8 cellular contexts compared by ENCODE assay signal in genomic region chr2:28397043-28397381, GRCh38. TPM values are rescaled to one million over a fixed set of nuclear protein-coding genes. Genes with fewer than 3 reads are reported as not detected.
A peak's percentile ranks its signal among the peaks of the same experiment; 100 is the strongest.
DNase-seq lines count a peak whose midpoint lies in the region; ATAC-seq and TF ChIP-seq lines count a peak whose summit lies in the region.

No MANE protein-coding gene starts in this region.

- in situ Hi-C loops in gastrocnemius medialis (cut with MboI; ENCODE audit: low sequenced_read_pairs in 4 of 4), result loop anchor here in 2 of 4 donors (5.0 to 10.0 kb wide), 2 partner anchors 232 to 690 kb away; no protein-coding TSS in a partner anchor

- H3K4me1 Mint-ChIP-seq in CD8-positive, alpha-beta T cell (ENCODE audit: low read depth), result peaks cover 22% of the 10 kb centered on the region
- H3K4me1 Mint-ChIP-seq in WTC11, result peaks cover 3% of the 10 kb centered on the region; the same call in 1 of the 2 replicates
- H3K4me1 Mint-ChIP-seq in stimulated activated effector memory CD8-positive, alpha-beta T cell treated with anti-CD3 and anti-CD28 coated beads, Interleukin-12 subunit alpha, Interleukin-12 subunit beta, amount 100 ng/mL, for 72 hours, result peaks cover 47% of the 10 kb centered on the region
- H3K4me1 Mint-ChIP-seq in activated T-helper 17 cell treated with anti-CD3 and anti-CD28 coated beads, Interleukin-2, amount 50 U/mL, for 72 hours, result peaks cover 25% of the 10 kb centered on the region

- no peaks in the 10 kb centered on the region for H3K27me3 ChIP-seq in CD8-positive, alpha-beta T cell (ENCODE audit: insufficient read depth, low read length)
- H3K27me3 ChIP-seq in gastrocnemius medialis, result no peaks in the 10 kb centered on the region

- POLR2A ChIA-PET in CD8-positive, alpha-beta T cell (lab: Charles Lee), result no interaction called here
- POLR2A ChIA-PET in WTC11 (lab: Charles Lee), result interaction anchor here (0.6 kb wide), 1 partner anchor 34 kb away, joined by 4 read pairs; no protein-coding TSS in a partner anchor

- no peaks in the 10 kb centered on the region for H3K27me3 Mint-ChIP-seq in CD8-positive, alpha-beta T cell (ENCODE audit: low read depth)
- H3K27me3 Mint-ChIP-seq in WTC11 (ENCODE audit: low read depth), result peaks cover 7% of the 10 kb centered on the region; the same call in 1 of the 2 replicates
- H3K27me3 Mint-ChIP-seq in activated T-helper 17 cell treated with anti-CD3 and anti-CD28 coated beads, Interleukin-2, amount 50 U/mL, for 72 hours, result no peaks in the 10 kb centered on the region

- intact Hi-C loops in CD8-positive, alpha-beta T cell (cut with DNase I, micrococcal nuclease), result loop anchor here (5.0 to 10.0 kb wide), 3 partner anchors 432 to 695 kb away; no protein-coding TSS in a partner anchor
- intact Hi-C loops in gastrocnemius medialis (cut with DNase I; ENCODE audit: low total_unique reads), result loop anchor here (2.0 to 10.0 kb wide), 6 partner anchors 128 to 718 kb away; partner anchors contain the start of genes CLIP4, MRPL33 and PPP1CB

- H3K27ac ChIP-seq in CD8-positive, alpha-beta T cell (ENCODE audit: low read depth, low read length), result no peak overlapping the region
- H3K27ac ChIP-seq in gastrocnemius medialis, result peak overlapping the region; percentile 98 to 100 (median 99)

- no peak for ATAC-seq in CD8-positive, alpha-beta T cell
- ATAC-seq in WTC11 (no peak), gastrocnemius medialis (no peak)
- no peak for ATAC-seq in stimulated activated effector memory CD8-positive, alpha-beta T cell treated with anti-CD3 and anti-CD28 coated beads, Interleukin-12 subunit alpha, Interleukin-12 subunit beta, amount 100 ng/mL, for 72 hours
- no peak for ATAC-seq in activated T-helper 17 cell treated with anti-CD3 and anti-CD28 coated beads, Interleukin-2, amount 50 U/mL, for 72 hours (replicated peaks)

- no peaks in the 10 kb centered on the region for H3K36me3 ChIP-seq in CD8-positive, alpha-beta T cell (ENCODE audit: insufficient read depth, low read length)
- peaks cover 0 to 28% of the 10 kb centered on the region in 2 donors for H3K36me3 ChIP-seq in gastrocnemius medialis

- H3K9me3 Mint-ChIP-seq in CD8-positive, alpha-beta T cell, result no peaks in the 10 kb centered on the region
- H3K9me3 Mint-ChIP-seq in WTC11, result no peaks in the 10 kb centered on the region
- H3K9me3 Mint-ChIP-seq in stimulated activated effector memory CD8-positive, alpha-beta T cell treated with anti-CD3 and anti-CD28 coated beads, Interleukin-12 subunit alpha, Interleukin-12 subunit beta, amount 100 ng/mL, for 72 hours, result no peaks in the 10 kb centered on the region
- H3K9me3 Mint-ChIP-seq in activated T-helper 17 cell treated with anti-CD3 and anti-CD28 coated beads, Interleukin-2, amount 50 U/mL, for 72 hours, result no peaks in the 10 kb centered on the region

- CTCF ChIA-PET in CD8-positive, alpha-beta T cell (lab: Charles Lee), result interaction anchor here (0.6 to 2.1 kb wide), 3 partner anchors 10 to 1025 kb away, joined by 3 to 7 read pairs (median 6); no protein-coding TSS in a partner anchor
- CTCF ChIA-PET in WTC11 (lab: Charles Lee), result interaction anchor here (0.6 to 1.2 kb wide), 6 partner anchors 16 to 713 kb away, joined by 3 to 6 read pairs (median 4); no protein-coding TSS in a partner anchor

- no peak overlapping the region for H3K4me3 ChIP-seq in CD8-positive, alpha-beta T cell (ENCODE audit: low read depth, low read length)
- H3K4me3 ChIP-seq in fibroblast of villous mesenchyme (ENCODE audit: low read depth, low read length), result peak overlapping the region; percentile 80
- H3K4me3 ChIP-seq in gastrocnemius medialis, result peak overlapping the region; percentile 76 to 97 (median 88)

- TF ChIP-seq CTCF in CD8-positive, alpha-beta T cell (IDR thresholded peaks at IDR 0.05), result no peak
- TF ChIP-seq CTCF in WTC11 (IDR thresholded peaks at IDR 0.05), result 0 out of 2 replicates have a peak, but pooled peaks have one; percentile 7
- TF ChIP-seq CTCF in fibroblast of villous mesenchyme (IDR thresholded peaks at IDR 0.05; ENCODE audit: insufficient read depth, low read depth, low read length), result no peak
- peak in 1 of 5 experiments; percentile 14 for TF ChIP-seq CTCF in gastrocnemius medialis (IDR thresholded peaks at IDR 0.05 in 4 of 5, conservative IDR thresholded peaks at IDR 0.05 in 1 of 5)

- no peak for TF ChIP-seq POLR2A in gastrocnemius medialis (IDR thresholded peaks at IDR 0.05)

- no peaks in the 10 kb centered on the region for H3K9me3 ChIP-seq in CD8-positive, alpha-beta T cell (ENCODE audit: low read length)
- no peaks in the 10 kb centered on the region for H3K9me3 ChIP-seq in gastrocnemius medialis

- peak overlapping the region; percentile 22 for H3K4me3 Mint-ChIP-seq in CD8-positive, alpha-beta T cell
- no peak overlapping the region for H3K4me3 Mint-ChIP-seq in WTC11
- H3K4me3 Mint-ChIP-seq in stimulated activated effector memory CD8-positive, alpha-beta T cell treated with anti-CD3 and anti-CD28 coated beads, Interleukin-12 subunit alpha, Interleukin-12 subunit beta, amount 100 ng/mL, for 72 hours, result no peak overlapping the region
- no peak overlapping the region for H3K4me3 Mint-ChIP-seq in activated T-helper 17 cell treated with anti-CD3 and anti-CD28 coated beads, Interleukin-2, amount 50 U/mL, for 72 hours

- no peak overlapping the region for H3K27ac Mint-ChIP-seq in CD8-positive, alpha-beta T cell
- H3K27ac Mint-ChIP-seq in WTC11, result no peak overlapping the region
- no peak overlapping the region for H3K27ac Mint-ChIP-seq in stimulated activated effector memory CD8-positive, alpha-beta T cell treated with anti-CD3 and anti-CD28 coated beads, Interleukin-12 subunit alpha, Interleukin-12 subunit beta, amount 100 ng/mL, for 72 hours
- no peak overlapping the region for H3K27ac Mint-ChIP-seq in activated T-helper 17 cell treated with anti-CD3 and anti-CD28 coated beads, Interleukin-2, amount 50 U/mL, for 72 hours

- H3K36me3 Mint-ChIP-seq in CD8-positive, alpha-beta T cell, result peaks cover 9% of the 10 kb centered on the region
- no peaks in the 10 kb centered on the region for H3K36me3 Mint-ChIP-seq in WTC11
- no peaks in the 10 kb centered on the region for H3K36me3 Mint-ChIP-seq in stimulated activated effector memory CD8-positive, alpha-beta T cell treated with anti-CD3 and anti-CD28 coated beads, Interleukin-12 subunit alpha, Interleukin-12 subunit beta, amount 100 ng/mL, for 72 hours
- H3K36me3 Mint-ChIP-seq in activated T-helper 17 cell treated with anti-CD3 and anti-CD28 coated beads, Interleukin-2, amount 50 U/mL, for 72 hours (ENCODE audit: low read depth), result peaks cover 9% of the 10 kb centered on the region

- DNase-seq in CD8-positive, alpha-beta T cell, result no peak
- DNase-seq in WTC11 (ENCODE audit: low spot score), result no peak
- DNase-seq in fibroblast of villous mesenchyme (ENCODE audit: low read depth), result no peak
- no peak for DNase-seq in gastrocnemius medialis
- no peak for DNase-seq in T1000 (lab: John Stamatoyannopoulos, UW)
- no peak for DNase-seq in activated effector memory CD4-positive, alpha-beta T cell treated with anti-CD3 and anti-CD28 coated beads, Interleukin-2, amount 50 U/mL, for 16 hours
- no peak for DNase-seq in stimulated activated effector memory CD8-positive, alpha-beta T cell treated with anti-CD3 and anti-CD28 coated beads, Interleukin-12 subunit alpha, Interleukin-12 subunit beta, amount 100 ng/mL, for 72 hours (ENCODE audit: low spot score in 2 of 2)

- H3K4me1 ChIP-seq in CD8-positive, alpha-beta T cell (ENCODE audit: insufficient read depth, low read length), result peaks cover 22% of the 10 kb centered on the region
- H3K4me1 ChIP-seq in gastrocnemius medialis, result peaks cover 49% of the 10 kb centered on the region in 2 donors

TF ChIP-seq in WTC11, 78 proteins besides CTCF, POLR2A, EP300 and RAD21:
- TF ChIP-seq TP53 (CRISPR knock-in tag; IDR thresholded peaks at IDR 0.05) (no peak), HMGA2 (CRISPR knock-in tag; IDR thresholded peaks at IDR 0.05) (no peak), ATF1 (CRISPR knock-in tag; IDR thresholded peaks at IDR 0.05) (no peak), ZNF317 (CRISPR knock-in tag; IDR thresholded peaks at IDR 0.05; ENCODE audit: borderline replicate concordance, low read depth) (no peak)

RNA-seq across cellular contexts. Expression of gene FOSL2, which starts 4.4 kb away (rescaled TPM):
- 100 to 1,000 TPM; 359 to 360 TPM for total RNA-seq in CD8-positive, alpha-beta T cell
- total RNA-seq in WTC11 (2021) (3.9 to 4.5 TPM (median 4.0 TPM) in 3 replicates), fibroblast of villous mesenchyme (42.5 and 81.6 TPM in 2 replicates), gastrocnemius medialis (100 to 1,000 TPM; 193 to 214 (median 210) TPM)
- 100 to 1,000 TPM in 1 of 2 donors, 10 to 100 TPM in 1; 90.9 to 214 TPM for total RNA-seq in activated T-helper 17 cell treated with anti-CD3 and anti-CD28 coated beads, Interleukin-2, amount 50 U/mL, for 72 hours
